ENCODE assay signal across 23 cellular contexts in the genomic region with DNA sequence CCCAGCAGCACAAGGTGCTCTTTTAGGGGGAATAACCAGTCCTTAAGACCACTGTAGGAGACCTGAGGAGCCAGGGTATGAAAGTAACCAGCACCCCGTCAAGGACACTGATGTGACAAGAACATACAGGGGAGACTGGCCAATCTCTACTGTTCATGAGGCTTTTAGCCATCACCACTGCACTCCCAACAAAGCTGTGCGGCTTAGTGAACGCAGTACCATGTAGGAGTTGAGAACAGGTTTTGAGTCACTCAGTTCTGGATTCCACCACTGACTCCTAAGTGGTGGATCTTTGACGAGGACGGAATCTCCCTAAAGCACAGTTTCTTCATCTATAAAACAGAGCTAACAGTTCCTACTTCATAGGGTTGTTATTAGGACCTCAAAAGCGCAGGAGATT. TPM values are rescaled to one million over a fixed set of nuclear protein-coding genes. Genes with fewer than 3 reads are reported as not detected.
A peak's percentile ranks its signal among the peaks of the same experiment; 100 is the strongest.
DNase-seq lines count a peak whose midpoint lies in the region; ATAC-seq and TF ChIP-seq lines count a peak whose summit lies in the region.
"Had no signal": no experiment of that assay in that cellular context is flagged by ENCODE, and none has a peak within 500 bp of the region (broad histone marks: within the 10 kb centered on the region; RNA-seq: fewer than 3 reads in every experiment).

No MANE protein-coding gene starts in this region.

- no peak overlapping the region for H3K27ac Mint-ChIP-seq in activated CD4-positive, alpha-beta memory T cell treated with anti-CD3 and anti-CD28 coated beads for 36 hours
- no peak overlapping the region for H3K27ac Mint-ChIP-seq in activated CD4-positive, alpha-beta memory T cell treated with anti-CD3 and anti-CD28 coated beads, Interleukin-2, amount 10 ng/mL, durations not matched to agents 7 days and 5 days
- peak overlapping the region; percentile 12 for H3K27ac Mint-ChIP-seq in activated T-helper 2 cell treated with anti-CD3 and anti-CD28 coated beads, Interferon-gamma antibody, Interleukin-2, Interleukin-4, amounts not matched to agents 10 μg/mL and 5 μg/mL and 100 μg/mL, durations not matched to agents 14 hours and 24 hours and 36 hours
- H3K27ac Mint-ChIP-seq: activated naive CD8-positive, alpha-beta T cell; CD4-positive, alpha-beta T cell; HFFc6 had no signal

- H3K4me1 Mint-ChIP-seq in activated CD4-positive, alpha-beta memory T cell treated with anti-CD3 and anti-CD28 coated beads for 36 hours (ENCODE audit: low read depth), result peaks cover 26% of the 10 kb centered on the region
- peaks cover 14% of the 10 kb centered on the region for H3K4me1 Mint-ChIP-seq in activated CD4-positive, alpha-beta memory T cell treated with anti-CD3 and anti-CD28 coated beads, Interleukin-2, amount 10 ng/mL, durations not matched to agents 7 days and 5 days
- peaks cover 13% of the 10 kb centered on the region for H3K4me1 Mint-ChIP-seq in activated T-helper 2 cell treated with anti-CD3 and anti-CD28 coated beads, Interferon-gamma antibody, Interleukin-2, Interleukin-4, amounts not matched to agents 10 μg/mL and 5 μg/mL and 100 μg/mL, durations not matched to agents 14 hours and 24 hours and 36 hours (ENCODE audit: low read depth)

- TF ChIP-seq CTCF in heart right ventricle (IDR thresholded peaks at IDR 0.05), result no peak

- DNase-seq in activated CD4-positive, alpha-beta memory T cell treated with anti-CD3 and anti-CD28 coated beads for 36 hours, result peak; percentile 64
- DNase-seq in activated CD4-positive, alpha-beta memory T cell treated with anti-CD3 and anti-CD28 coated beads, Interleukin-2, amount 10 ng/mL, durations not matched to agents 7 days and 5 days, result no peak
- peak; percentile 17 for DNase-seq in stimulated activated CD4-positive, alpha-beta T cell treated with anti-CD3 and anti-CD28 coated beads, Interleukin-4, amount 100 ng/mL, for 24 hours
- DNase-seq in stimulated activated CD4-positive, alpha-beta T cell treated with anti-CD3 and anti-CD28 coated beads, Interleukin-4, amount 100 ng/mL, for 1 hour, result no peak
- no peak for DNase-seq in activated T-helper 2 cell treated with anti-CD3 and anti-CD28 coated beads, Interferon-gamma antibody, Interleukin-2, Interleukin-4, amounts not matched to agents 10 μg/mL and 5 μg/mL and 100 μg/mL, durations not matched to agents 14 hours and 24 hours and 36 hours (ENCODE audit: low spot score)
- DNase-seq in inferior parietal cortex (ENCODE audit: extremely low spot score) (no peak), heart right ventricle (no peak)
- DNase-seq: activated CD8-positive, alpha-beta memory T cell treated with anti-CD3 and anti-CD28 coated beads for 24 hours; aorta; CD4-positive, alpha-beta T cell; DND-41; GF-D8; HFFc6; KBM-7; NCI-H1092; NCI-H187; NCI-H510A treated with DMSO at 0.1 percent for 48 hours; small intestine; stimulated activated naive CD4-positive, alpha-beta T cell treated with Interleukin-2 at 50 U/mL for 16 hours; SW 1271 had no signal

- 95 to 98% methylated on average over 6 of the region's 6 CpGs for WGBS in heart right ventricle, 2 donors

- CTCF ChIA-PET in activated CD4-positive, alpha-beta memory T cell treated with anti-CD3 and anti-CD28 coated beads for 36 hours (lab: Charles Lee), result interaction anchor here (0.6 to 1.7 kb wide), 10 partner anchors 11 to 244 kb away, joined by 3 to 6 read pairs (median 3); a partner anchor contains a TSS
- CTCF ChIA-PET in activated CD4-positive, alpha-beta memory T cell treated with anti-CD3 and anti-CD28 coated beads, Interleukin-2, amount 10 ng/mL, durations not matched to agents 7 days and 5 days (lab: Charles Lee), result interaction anchor here (0.6 to 1.5 kb wide), 5 partner anchors 13 to 876 kb away, joined by 3 to 6 read pairs (median 3); no protein-coding TSS in a partner anchor

- no peak overlapping the region for H3K4me3 ChIP-seq in heart right ventricle
- H3K4me3 ChIP-seq: thoracic aorta had no signal

- H3K9me3 ChIP-seq in heart right ventricle, result no peaks in the 10 kb centered on the region
- H3K9me3 ChIP-seq: thoracic aorta had no signal

- H3K27me3 Mint-ChIP-seq in activated CD4-positive, alpha-beta memory T cell treated with anti-CD3 and anti-CD28 coated beads for 36 hours, result no peaks in the 10 kb centered on the region
- H3K27me3 Mint-ChIP-seq in activated CD4-positive, alpha-beta memory T cell treated with anti-CD3 and anti-CD28 coated beads, Interleukin-2, amount 10 ng/mL, durations not matched to agents 7 days and 5 days, result no peaks in the 10 kb centered on the region
- H3K27me3 Mint-ChIP-seq in activated T-helper 2 cell treated with anti-CD3 and anti-CD28 coated beads, Interferon-gamma antibody, Interleukin-2, Interleukin-4, amounts not matched to agents 10 μg/mL and 5 μg/mL and 100 μg/mL, durations not matched to agents 14 hours and 24 hours and 36 hours (ENCODE audit: low read depth), result no peaks in the 10 kb centered on the region
- H3K27me3 Mint-ChIP-seq: activated naive CD8-positive, alpha-beta T cell; CD4-positive, alpha-beta T cell had no signal

- H3K4me3 Mint-ChIP-seq in activated CD4-positive, alpha-beta memory T cell treated with anti-CD3 and anti-CD28 coated beads for 36 hours, result no peak overlapping the region
- H3K4me3 Mint-ChIP-seq in activated CD4-positive, alpha-beta memory T cell treated with anti-CD3 and anti-CD28 coated beads, Interleukin-2, amount 10 ng/mL, durations not matched to agents 7 days and 5 days, result no peak overlapping the region
- H3K4me3 Mint-ChIP-seq in activated T-helper 2 cell treated with anti-CD3 and anti-CD28 coated beads, Interferon-gamma antibody, Interleukin-2, Interleukin-4, amounts not matched to agents 10 μg/mL and 5 μg/mL and 100 μg/mL, durations not matched to agents 14 hours and 24 hours and 36 hours (ENCODE audit: low read depth), result no peak overlapping the region
- H3K4me3 Mint-ChIP-seq: activated naive CD8-positive, alpha-beta T cell; CD4-positive, alpha-beta T cell; HFFc6 had no signal

- peaks cover 26% of the 10 kb centered on the region for H3K36me3 Mint-ChIP-seq in activated CD4-positive, alpha-beta memory T cell treated with anti-CD3 and anti-CD28 coated beads for 36 hours
- H3K36me3 Mint-ChIP-seq in activated CD4-positive, alpha-beta memory T cell treated with anti-CD3 and anti-CD28 coated beads, Interleukin-2, amount 10 ng/mL, durations not matched to agents 7 days and 5 days (ENCODE audit: low read depth), result peaks cover 57% of the 10 kb centered on the region
- peaks cover 50% of the 10 kb centered on the region for H3K36me3 Mint-ChIP-seq in activated T-helper 2 cell treated with anti-CD3 and anti-CD28 coated beads, Interferon-gamma antibody, Interleukin-2, Interleukin-4, amounts not matched to agents 10 μg/mL and 5 μg/mL and 100 μg/mL, durations not matched to agents 14 hours and 24 hours and 36 hours (ENCODE audit: low read depth)

- no peak for ATAC-seq in heart right ventricle

- peaks cover 0 to 15% (median 6%) of the 10 kb centered on the region in 9 donors for H3K4me1 ChIP-seq in heart right ventricle
- H3K4me1 ChIP-seq: parathyroid adenoma had no signal

- H3K36me3 ChIP-seq in heart right ventricle, result peaks cover 0 to 100% (median 51%) of the 10 kb centered on the region in 9 donors

- no peak overlapping the region for H3K27ac ChIP-seq in heart right ventricle
- H3K27ac ChIP-seq: parathyroid adenoma, thoracic aorta had no signal

- intact Hi-C loops in activated CD4-positive, alpha-beta memory T cell treated with anti-CD3 and anti-CD28 coated beads for 36 hours (cut with micrococcal nuclease), result loop anchor here (1.0 to 10.0 kb wide), 2 partner anchors 20 to 148 kb away; a partner anchor contains a TSS
- intact Hi-C loops in activated T-helper 2 cell treated with anti-CD3 and anti-CD28 coated beads, Interferon-gamma antibody, Interleukin-2, Interleukin-4, amounts not matched to agents 10 μg/mL and 5 μg/mL and 100 μg/mL, durations not matched to agents 14 hours and 24 hours and 36 hours (cut with micrococcal nuclease), result loop anchor here (1.0 kb wide), 1 partner anchor 20 kb away; no protein-coding TSS in a partner anchor
- intact Hi-C loops in heart right ventricle (cut with DNase I), result loop anchor here in 1 of 10 donors (10.0 kb wide), 1 partner anchor 132 kb away; no protein-coding TSS in a partner anchor

- H3K27me3 ChIP-seq in heart right ventricle, result no peaks in the 10 kb centered on the region

- POLR2A ChIA-PET in activated CD4-positive, alpha-beta memory T cell treated with anti-CD3 and anti-CD28 coated beads for 36 hours (lab: Charles Lee), result interaction anchor here (1.2 to 2.5 kb wide), 2 partner anchors 20 to 26 kb away, joined by 9 to 12 read pairs; a partner anchor contains a TSS
- POLR2A ChIA-PET in activated CD4-positive, alpha-beta memory T cell treated with anti-CD3 and anti-CD28 coated beads, Interleukin-2, amount 10 ng/mL, durations not matched to agents 7 days and 5 days (lab: Charles Lee), result interaction anchor here (1.1 to 1.7 kb wide), 4 partner anchors 11 to 150 kb away, joined by 3 to 7 read pairs (median 4); a partner anchor contains a TSS

- no peaks in the 10 kb centered on the region for H3K9me3 Mint-ChIP-seq in activated CD4-positive, alpha-beta memory T cell treated with anti-CD3 and anti-CD28 coated beads for 36 hours
- H3K9me3 Mint-ChIP-seq in activated CD4-positive, alpha-beta memory T cell treated with anti-CD3 and anti-CD28 coated beads, Interleukin-2, amount 10 ng/mL, durations not matched to agents 7 days and 5 days, result no peaks in the 10 kb centered on the region
- no peaks in the 10 kb centered on the region for H3K9me3 Mint-ChIP-seq in activated T-helper 2 cell treated with anti-CD3 and anti-CD28 coated beads, Interferon-gamma antibody, Interleukin-2, Interleukin-4, amounts not matched to agents 10 μg/mL and 5 μg/mL and 100 μg/mL, durations not matched to agents 14 hours and 24 hours and 36 hours
- H3K9me3 Mint-ChIP-seq: CD4-positive, alpha-beta T cell; HFFc6 had no signal

RNA-seq across cellular contexts. Expression of a gene that starts 26.8 kb away (rescaled TPM):
- 10 to 100 TPM; 35.9 to 40.2 TPM for total RNA-seq in activated CD4-positive, alpha-beta memory T cell treated with anti-CD3 and anti-CD28 coated beads for 36 hours
- total RNA-seq in activated CD4-positive, alpha-beta memory T cell treated with anti-CD3 and anti-CD28 coated beads, Interleukin-2, amount 10 ng/mL, durations not matched to agents 7 days and 5 days, result 10 to 100 TPM; 71.2 to 71.4 TPM
- total RNA-seq in activated T-helper 2 cell treated with anti-CD3 and anti-CD28 coated beads, Interferon-gamma antibody, Interleukin-2, Interleukin-4, amounts not matched to agents 10 μg/mL and 5 μg/mL and 100 μg/mL, durations not matched to agents 14 hours and 24 hours and 36 hours, result 37.9 and 44.5 TPM in 2 replicates
- total RNA-seq in heart right ventricle, result 10 to 100 TPM; 33.3 to 56.8 (median 40.7) TPM
- 10 to 100 TPM; 29.3 to 32.7 TPM for polyA plus RNA-seq in heart right ventricle

RNA-seq across cellular contexts. Expression of a gene that starts 27.1 kb away (rescaled TPM):
- total RNA-seq in activated CD4-positive, alpha-beta memory T cell treated with anti-CD3 and anti-CD28 coated beads for 36 hours, result 100 to 1,000 TPM; 450 to 453 TPM
- total RNA-seq in activated CD4-positive, alpha-beta memory T cell treated with anti-CD3 and anti-CD28 coated beads, Interleukin-2, amount 10 ng/mL, durations not matched to agents 7 days and 5 days, result 100 to 1,000 TPM; 329 to 332 TPM
- total RNA-seq in activated T-helper 2 cell treated with anti-CD3 and anti-CD28 coated beads, Interferon-gamma antibody, Interleukin-2, Interleukin-4, amounts not matched to agents 10 μg/mL and 5 μg/mL and 100 μg/mL, durations not matched to agents 14 hours and 24 hours and 36 hours, result 520 and 538 TPM in 2 replicates
- total RNA-seq in heart right ventricle, result 100 to 1,000 TPM; 121 to 188 (median 163) TPM
- 10 to 100 TPM; 45.4 to 71.4 TPM for polyA plus RNA-seq in heart right ventricle

RNA-seq across cellular contexts. Expression of a gene that starts 42.1 kb away (rescaled TPM):
- 10 to 100 TPM; 13.1 to 14.0 TPM for total RNA-seq in activated CD4-positive, alpha-beta memory T cell treated with anti-CD3 and anti-CD28 coated beads for 36 hours
- 10 to 100 TPM; 17.3 to 17.4 TPM for total RNA-seq in activated CD4-positive, alpha-beta memory T cell treated with anti-CD3 and anti-CD28 coated beads, Interleukin-2, amount 10 ng/mL, durations not matched to agents 7 days and 5 days
- total RNA-seq in activated T-helper 2 cell treated with anti-CD3 and anti-CD28 coated beads, Interferon-gamma antibody, Interleukin-2, Interleukin-4, amounts not matched to agents 10 μg/mL and 5 μg/mL and 100 μg/mL, durations not matched to agents 14 hours and 24 hours and 36 hours, result 19.7 and 21.9 TPM in 2 replicates
- 10 to 100 TPM in 2 of 10 donors, 1 to 10 TPM in 8; 6.5 to 12.6 (median 9.0) TPM for total RNA-seq in heart right ventricle
- polyA plus RNA-seq in heart right ventricle, result 10 to 100 TPM in 1 of 2 donors, 1 to 10 TPM in 1; 6.3 to 15.4 TPM

RNA-seq across cellular contexts. Expression of a gene that starts 57.6 kb away (rescaled TPM):
- 10 to 100 TPM; 16.7 to 17.3 TPM for total RNA-seq in activated CD4-positive, alpha-beta memory T cell treated with anti-CD3 and anti-CD28 coated beads for 36 hours
- 10 to 100 TPM; 21.6 to 22.7 TPM for total RNA-seq in activated CD4-positive, alpha-beta memory T cell treated with anti-CD3 and anti-CD28 coated beads, Interleukin-2, amount 10 ng/mL, durations not matched to agents 7 days and 5 days
- 33.0 and 35.1 TPM in 2 replicates for total RNA-seq in activated T-helper 2 cell treated with anti-CD3 and anti-CD28 coated beads, Interferon-gamma antibody, Interleukin-2, Interleukin-4, amounts not matched to agents 10 μg/mL and 5 μg/mL and 100 μg/mL, durations not matched to agents 14 hours and 24 hours and 36 hours
- 10 to 100 TPM; 15.1 to 37.1 (median 20.9) TPM for total RNA-seq in heart right ventricle
- 10 to 100 TPM in 1 of 2 donors, 1 to 10 TPM in 1; 8.0 to 10.8 TPM for polyA plus RNA-seq in heart right ventricle

Comparison
In these comparisons a context has a peak if more than half of its experiments do, and no peak if none do; other contexts are left out.
1. DNase-seq: peak in activated CD4-positive, alpha-beta memory T cell treated with anti-CD3 and anti-CD28 coated beads for 36 hours (single experiment) and stimulated activated CD4-positive, alpha-beta T cell treated with anti-CD3 and anti-CD28 coated beads, Interleukin-4, amount 100 ng/mL, for 24 hours (single experiment); none in activated CD4-positive, alpha-beta memory T cell treated with anti-CD3 and anti-CD28 coated beads, Interleukin-2, amount 10 ng/mL, durations not matched to agents 7 days and 5 days (single experiment), stimulated activated CD4-positive, alpha-beta T cell treated with anti-CD3 and anti-CD28 coated beads, Interleukin-4, amount 100 ng/mL, for 1 hour (single experiment), activated T-helper 2 cell treated with anti-CD3 and anti-CD28 coated beads, Interferon-gamma antibody, Interleukin-2, Interleukin-4, amounts not matched to agents 10 μg/mL and 5 μg/mL and 100 μg/mL, durations not matched to agents 14 hours and 24 hours and 36 hours (single experiment), inferior parietal cortex (single experiment) and heart right ventricle (0 of 2).